Comparison of ENCODE assay signal across 9 cellular contexts in genomic region chr2:118032169-118033013, GRCh38. TPM values are rescaled to one million over a fixed set of nuclear protein-coding genes. Genes with fewer than 3 reads are reported as not detected.
A peak's percentile ranks its signal among the peaks of the same experiment; 100 is the strongest.
DNase-seq lines count a peak whose midpoint lies in the region; ATAC-seq, FAIRE-seq and TF ChIP-seq lines count a peak whose summit lies in the region.
"Had no signal": no experiment of that assay in that cellular context is flagged by ENCODE, and none has a peak within 500 bp of the region (broad histone marks: within the 10 kb centered on the region; RNA-seq: fewer than 3 reads in every experiment).

No MANE protein-coding gene starts in this region.

- no peaks in the 10 kb centered on the region for H3K36me3 ChIP-seq in GM12878 (ENCODE audit: control insufficient read depth in 2 of 2, insufficient read depth in 2 of 2, low read length in 1 of 2)
- no peaks in the 10 kb centered on the region for H3K36me3 ChIP-seq in kidney epithelial cell (ENCODE audit: control insufficient read depth, insufficient read depth, low read length)
- H3K36me3 ChIP-seq: BLaER1 treated with 17β-estradiol and CSF1 and Interleukin-3, amounts not matched to agents 10 nM and 100 nM had no signal

- H3K27ac Mint-ChIP-seq in stimulated activated memory B cell treated with anti-CD40 and anti-IgM and Interleukin-4, amounts not matched to agents 10 μg/mL and 1 μg/mL and 100 μg/mL, for 72 hours: no peak overlapping the region

- peak; percentile 72 for FAIRE-seq in GM12878 (lab: Jason Lieb, UNC)

- SMC1A ChIA-PET in GM12878 (lab: Charles Lee; ENCODE audit: uncharacterized antibody, unreplicated experiment): interaction anchor here (0.7 to 5.8 kb wide), 17 partner anchors 8 to 218 kb away, joined by 3 to 64 read pairs (median 4); partner anchors contain the start of genes DDX18 and INSIG2

- no peak overlapping the region for H3K4me3 Mint-ChIP-seq in stimulated activated memory B cell treated with anti-CD40 and anti-IgM and Interleukin-4, amounts not matched to agents 10 μg/mL and 1 μg/mL and 100 μg/mL, for 72 hours

- no peak overlapping the region for H2AFZ ChIP-seq in GM12878 (ENCODE audit: control insufficient read depth, low read depth, low read length)

- peak; percentile 87 for ATAC-seq in GM19468 (IDR thresholded peaks at IDR 0.05; ENCODE audit: extremely low read depth, unreplicated experiment)
- ATAC-seq in HG03460 (IDR thresholded peaks at IDR 0.05; ENCODE audit: unreplicated experiment): peak; percentile 76
- ATAC-seq in GM12878: peak; percentile 95
- peak; percentile 57 for ATAC-seq in stimulated activated memory B cell treated with anti-CD40 and anti-IgM and Interleukin-4, amounts not matched to agents 10 μg/mL and 1 μg/mL and 100 μg/mL, for 72 hours

- peak; percentile 73 to 90 (median 74) for TF ChIP-seq CTCF in GM12878 (IDR thresholded peaks at IDR 0.05 in 2 of 3, conservative IDR thresholded peaks at IDR 0.05 in 1 of 3; ENCODE audit: control insufficient read depth in 2 of 3, extremely low read depth in 1 of 3, insufficient read depth in 1 of 3, low read depth in 3 of 3, low read length in 3 of 3)
- TF ChIP-seq CTCF in kidney epithelial cell (IDR thresholded peaks at IDR 0.05; ENCODE audit: insufficient read depth, low read length, poor library complexity, severe bottlenecking): peak; percentile 74

- RAD21 ChIA-PET in GM12878 (lab: Charles Lee; ENCODE audit: unreplicated experiment): interaction anchor here (0.7 to 2.3 kb wide), 8 partner anchors 14 to 823 kb away, joined by 3 to 31 read pairs (median 6); partner anchors contain the start of gene CCDC93

- no peak overlapping the region for H3K4me2 ChIP-seq in GM12878 (ENCODE audit: control insufficient read depth, insufficient read depth)
- H3K4me2 ChIP-seq: BLaER1 treated with 17β-estradiol and CSF1 and Interleukin-3, amounts not matched to agents 10 nM and 100 nM had no signal

- H3K4me1 Mint-ChIP-seq in stimulated activated memory B cell treated with anti-CD40 and anti-IgM and Interleukin-4, amounts not matched to agents 10 μg/mL and 1 μg/mL and 100 μg/mL, for 72 hours: peaks cover 10% of the 10 kb centered on the region

- DNase-seq in NCI-H1092 treated with DMSO at 0.1 percent for 48 hours (lab: John Stamatoyannopoulos, UW): peak; percentile 12
- no peak for DNase-seq in NCI-H1092 (lab: John Stamatoyannopoulos, UW)
- DNase-seq in RKO (ENCODE audit: low spot score): peak; percentile 55
- no peak for DNase-seq in GM12878 (ENCODE audit: low read depth, low spot score)
- no peak for DNase-seq in kidney epithelial cell (ENCODE audit: low read depth)

- H3K27me3 ChIP-seq in GM12878 (replicated peaks in 1 of 2; ENCODE audit: control insufficient read depth in 2 of 2, insufficient read depth in 2 of 2, low read length in 1 of 2): no peaks in the 10 kb centered on the region; a peak in 1 of 4 replicates
- H3K27me3 ChIP-seq in kidney epithelial cell (ENCODE audit: control insufficient read depth, insufficient read depth, low read length): no peaks in the 10 kb centered on the region
- H3K27me3 ChIP-seq: BLaER1 treated with 17β-estradiol and CSF1 and Interleukin-3, amounts not matched to agents 10 nM and 100 nM had no signal

- BruUV-seq in GM12878 (replicated peaks; lab: Mats Ljungman, UMichigan): no TSS peak

- H3K4me3 ChIP-seq in GM12878 (no peak overlapping the region), kidney epithelial cell (ENCODE audit: low read depth, low read length) (no peak overlapping the region)
- H3K4me3 ChIP-seq: BLaER1 treated with 17β-estradiol and CSF1 and Interleukin-3, amounts not matched to agents 10 nM and 100 nM had no signal

- POLR2A ChIA-PET in GM12878 (lab: Charles Lee): interaction anchor here (0.6 kb wide), 1 partner anchor 1054 kb away, joined by 3 read pairs; no protein-coding TSS in a partner anchor

- in situ Hi-C loops in GM12878 (cut with MboI): loop anchor here (25.0 kb wide), 1 partner anchor 830 kb away; no protein-coding TSS in a partner anchor

- H3K36me3 Mint-ChIP-seq in stimulated activated memory B cell treated with anti-CD40 and anti-IgM and Interleukin-4, amounts not matched to agents 10 μg/mL and 1 μg/mL and 100 μg/mL, for 72 hours: peaks cover 6% of the 10 kb centered on the region

- no peak for TF ChIP-seq POLR2A in GM12878 (IDR thresholded peaks at IDR 0.05; ENCODE audit: low read depth, low read length)

- TF ChIP-seq RAD21 in GM12878 (IDR thresholded peaks at IDR 0.05; ENCODE audit: insufficient read depth, low read depth, low read length): peak; percentile 38

- 4% methylated on average over 4 of the region's 4 CpGs for WGBS in GM12878 (ENCODE audit: insufficient coverage, insufficient replicate concordance, low lambda C conversion rate, missing lambda C conversion rate)

- peaks cover 2% of the 10 kb centered on the region; the same call in 1 of the 3 replicates for H3K9me3 ChIP-seq in GM12878 (replicated peaks; ENCODE audit: control insufficient read depth, insufficient read depth, low read length)

- H3K4me1 ChIP-seq in GM12878 (ENCODE audit: control insufficient read depth, insufficient read depth, low read length): no peaks in the 10 kb centered on the region

- peaks cover 38% of the 10 kb centered on the region for H3K27me3 Mint-ChIP-seq in stimulated activated memory B cell treated with anti-CD40 and anti-IgM and Interleukin-4, amounts not matched to agents 10 μg/mL and 1 μg/mL and 100 μg/mL, for 72 hours

- H3K79me2 ChIP-seq in GM12878 (ENCODE audit: control insufficient read depth, insufficient read depth, low read length): no peaks in the 10 kb centered on the region

- peaks cover 10% of the 10 kb centered on the region for H3K9me3 Mint-ChIP-seq in stimulated activated memory B cell treated with anti-CD40 and anti-IgM and Interleukin-4, amounts not matched to agents 10 μg/mL and 1 μg/mL and 100 μg/mL, for 72 hours

- H3K27ac ChIP-seq in GM12878 (ENCODE audit: control insufficient read depth, insufficient read depth): no peak overlapping the region
- H3K27ac ChIP-seq: BLaER1 treated with 17β-estradiol and CSF1 and Interleukin-3, amounts not matched to agents 10 nM and 100 nM had no signal

- no peaks in the 10 kb centered on the region for H4K20me1 ChIP-seq in GM12878 (ENCODE audit: control insufficient read depth, insufficient read depth)
- H4K20me1 ChIP-seq: BLaER1 treated with 17β-estradiol and CSF1 and Interleukin-3, amounts not matched to agents 10 nM and 100 nM had no signal

- no peak overlapping the region for H3K9ac ChIP-seq in GM12878 (ENCODE audit: control insufficient read depth, insufficient read depth, low read length)
- H3K9ac ChIP-seq: BLaER1 treated with 17β-estradiol and CSF1 and Interleukin-3, amounts not matched to agents 10 nM and 100 nM had no signal

- no peak for TF ChIP-seq EP300 in GM12878 (IDR thresholded peaks at IDR 0.05; ENCODE audit: borderline replicate concordance in 1 of 2, control insufficient read depth in 1 of 2, low read depth in 2 of 2, low read length in 2 of 2)

- CTCF ChIA-PET in GM12878 (lab: Yijun Ruan, JAX): interaction anchor here (0.6 to 8.0 kb wide), 46 partner anchors 8 to 1154 kb away, joined by 3 to 143 read pairs (median 4); partner anchors contain the start of genes CCDC93 and DDX18

- intact Hi-C loops in GM12878 (cut with micrococcal nuclease; ENCODE audit: unreplicated experiment): loop anchor here (1.0 to 5.0 kb wide), 2 partner anchors 29 to 835 kb away; no protein-coding TSS in a partner anchor

TF ChIP-seq in GM12878, 131 proteins besides CTCF, POLR2A, EP300 and RAD21 (continues in another document):
- TF ChIP-seq MTA2 (IDR thresholded peaks at IDR 0.05; ENCODE audit: low read depth) (no peak), ZNF207 (IDR thresholded peaks at IDR 0.05; ENCODE audit: borderline replicate concordance) (no peak), BHLHE40 (IDR thresholded peaks at IDR 0.05; ENCODE audit: borderline replicate concordance in 1 of 2, low read depth in 2 of 2, low read length in 1 of 2) (no peak), LARP7 (IDR thresholded peaks at IDR 0.05) (no peak), CBFB (IDR thresholded peaks at IDR 0.05; ENCODE audit: low read depth) (no peak)

RNA-seq across cellular contexts. Expression of gene CCDC93, which starts 18.5 kb away (rescaled TPM):
- 95.8 and 133 TPM in 2 replicates for total RNA-seq in GM12878 (2013; cell fraction: nucleolus; rRNA removed)
- total RNA-seq in GM12878 (2014; rRNA removed) (13.8 and 18.1 TPM in 2 replicates), GM12878 (2014; rRNA removed; fragmentation: Illumina TruSeq; extraction: Trizol) (16.3 and 17.4 TPM in 2 replicates), GM12878 (2021) (15.8 and 17.1 TPM in 2 replicates), kidney epithelial cell (33.6 and 47.0 TPM in 2 replicates)
- 8.9 TPM for polyA plus RNA-seq in GM12878 (2011; ENCODE audit: low read depth)
- polyA plus RNA-seq in GM12878 (2011; rRNA removed) (27.2 and 27.6 TPM in 2 replicates), GM12878 (2014; fragmentation: Illumina TruSeq; extraction: Trizol) (14.3 and 20.7 TPM in 2 replicates), GM12878 (2014; fragmentation: Nextera tagmentation; extraction: Ambion mirVana) (1 to 10 TPM; 3.6 to 4.0 TPM), GM12878 (2014; rRNA removed) (12.2 and 14.4 TPM in 2 replicates), GM12878 (2016; fragmentation: Nextera tagmentation; extraction: Ambion mirVana) (10 to 100 TPM; 11.3 to 13.1 TPM)
- 12.7 and 15.6 TPM in 2 replicates for polyA plus RNA-seq in GM12878 (2011; cell fraction: cytosol; rRNA removed)
- polyA plus RNA-seq in GM12878 (2011; cell fraction: nucleus; rRNA removed): 105 and 122 TPM in 2 replicates
- polyA plus RNA-seq in GM12878 (2012): 9.5 and 12.9 TPM in 2 replicates
- 22.3 and 25.7 TPM in 2 replicates for polyA minus RNA-seq in GM12878 (2011; rRNA and poly(A)+ RNA removed)
- 4.5 and 5.3 TPM in 2 replicates for polyA minus RNA-seq in GM12878 (2011; cell fraction: cytosol; rRNA and poly(A)+ RNA removed)
- polyA minus RNA-seq in GM12878 (2011; cell fraction: nucleus; rRNA and poly(A)+ RNA removed): 56.3 and 72.3 TPM in 2 replicates

RNA-seq across cellular contexts. Expression of gene INSIG2, which starts 55.9 kb away (rescaled TPM):
- 103 and 109 TPM in 2 replicates for total RNA-seq in GM12878 (2013; cell fraction: nucleolus; rRNA removed)
- total RNA-seq in GM12878 (2014; rRNA removed) (4.9 and 6.4 TPM in 2 replicates), GM12878 (2014; rRNA removed; fragmentation: Illumina TruSeq; extraction: Trizol) (4.9 and 5.4 TPM in 2 replicates), GM12878 (2021) (9.3 and 9.7 TPM in 2 replicates), kidney epithelial cell (16.6 and 17.1 TPM in 2 replicates)
- 24.6 TPM for polyA plus RNA-seq in GM12878 (2011; ENCODE audit: low read depth)
- polyA plus RNA-seq in GM12878 (2011; rRNA removed) (92.7 and 119 TPM in 2 replicates), GM12878 (2014; fragmentation: Illumina TruSeq; extraction: Trizol) (8.7 and 11.2 TPM in 2 replicates), GM12878 (2014; fragmentation: Nextera tagmentation; extraction: Ambion mirVana) (10 to 100 TPM; 14.2 to 15.6 TPM), GM12878 (2014; rRNA removed) (9.1 and 10.0 TPM in 2 replicates), GM12878 (2016; fragmentation: Nextera tagmentation; extraction: Ambion mirVana) (10 to 100 TPM; 19.0 to 21.7 TPM)
- polyA plus RNA-seq in GM12878 (2011; cell fraction: cytosol; rRNA removed): 23.0 and 39.4 TPM in 2 replicates
- 26.6 and 39.5 TPM in 2 replicates for polyA plus RNA-seq in GM12878 (2011; cell fraction: nucleus; rRNA removed)
- polyA plus RNA-seq in GM12878 (2012): 33.5 and 66.6 TPM in 2 replicates
- 37.0 and 57.6 TPM in 2 replicates for polyA minus RNA-seq in GM12878 (2011; rRNA and poly(A)+ RNA removed)
- polyA minus RNA-seq in GM12878 (2011; cell fraction: cytosol; rRNA and poly(A)+ RNA removed): 14.3 and 19.6 TPM in 2 replicates
- 28.3 and 35.3 TPM in 2 replicates for polyA minus RNA-seq in GM12878 (2011; cell fraction: nucleus; rRNA and poly(A)+ RNA removed)

Comparison
In these comparisons a context has a peak if more than half of its experiments do, and no peak if none do; other contexts are left out.
1. DNase-seq: peak in NCI-H1092 treated with DMSO at 0.1 percent for 48 hours (single experiment) and RKO (single experiment); none in NCI-H1092 (single experiment), GM12878 (single experiment) and kidney epithelial cell (single experiment).
2. Peak in every context shown above with its lines, with median percentiles within 50 percentile points of each other: ATAC-seq.